Comparison of ENCODE assay signal across 8 cellular contexts in genomic region chr7:99109108-99110051, GRCh38. TPM values are rescaled to one million over a fixed set of nuclear protein-coding genes. Genes with fewer than 3 reads are reported as not detected.
DNase-seq lines count a peak whose midpoint lies in the region; ATAC-seq lines count a peak whose summit lies in the region.

No MANE protein-coding gene starts in this region.

- H3K36me3 Mint-ChIP-seq in effector memory CD8-positive, alpha-beta T cell (ENCODE audit: insufficient read depth): peaks cover 3% of the 10 kb centered on the region

- no peaks in the 10 kb centered on the region for H3K9me3 ChIP-seq in effector memory CD4-positive, alpha-beta T cell (ENCODE audit: control insufficient read depth, low read length)

- peak overlapping the region; percentile 59 to 80 for H3K27ac Mint-ChIP-seq in effector memory CD8-positive, alpha-beta T cell

- no peak overlapping the region for H3K27ac ChIP-seq in effector memory CD4-positive, alpha-beta T cell (ENCODE audit: insufficient read depth, low read length, poor library complexity, severe bottlenecking)

- H3K27me3 Mint-ChIP-seq in effector memory CD8-positive, alpha-beta T cell: no peaks in the 10 kb centered on the region

- no peaks in the 10 kb centered on the region for H3K36me3 ChIP-seq in effector memory CD4-positive, alpha-beta T cell (ENCODE audit: control insufficient read depth, insufficient read depth, low read length)

- H3K4me3 ChIP-seq in effector memory CD4-positive, alpha-beta T cell (ENCODE audit: insufficient read depth, low read depth, low read length, poor library complexity, severe bottlenecking): no peak overlapping the region

- H3K9me3 Mint-ChIP-seq in effector memory CD8-positive, alpha-beta T cell: no peaks in the 10 kb centered on the region

- peak overlapping the region in 1 of 2 donors; percentile 13 for H3K4me3 Mint-ChIP-seq in effector memory CD8-positive, alpha-beta T cell

- H3K27me3 ChIP-seq in effector memory CD4-positive, alpha-beta T cell (replicated peaks; ENCODE audit: control insufficient read depth, insufficient read depth, low read length, poor library complexity, severe bottlenecking): no peaks in the 10 kb centered on the region

- peak; percentile 56 for ATAC-seq in effector memory CD8-positive, alpha-beta T cell (replicated peaks)
- no peak for ATAC-seq in GM21619 (IDR thresholded peaks at IDR 0.05; ENCODE audit: unreplicated experiment)
- no peak for ATAC-seq in GM21528 (IDR thresholded peaks at IDR 0.05; ENCODE audit: low FRiP score, unreplicated experiment)

- peaks cover 44 to 56% of the 10 kb centered on the region in 2 donors for H3K4me1 Mint-ChIP-seq in effector memory CD8-positive, alpha-beta T cell (ENCODE audit: low read depth in 2 of 2)

- H3K4me1 ChIP-seq in effector memory CD4-positive, alpha-beta T cell (ENCODE audit: control insufficient read depth, insufficient read depth, low read length, poor library complexity, severe bottlenecking): peaks cover 5% of the 10 kb centered on the region

- DNase-seq in Daoy (ENCODE audit: low read depth) (peak; percentile 35), RPMI7951 (ENCODE audit: low read depth) (peak; percentile 67), pons (ENCODE audit: low spot score) (peak; percentile 94), NCI-H1436 treated with DMSO at 0.1 percent for 48 hours (lab: John Stamatoyannopoulos, UW) (no peak)
- no peak for DNase-seq in effector memory CD8-positive, alpha-beta T cell
- no peak for DNase-seq in effector memory CD4-positive, alpha-beta T cell

RNA-seq across cellular contexts. Expression of gene SMURF1, which starts 34.5 kb away (rescaled TPM):
- total RNA-seq in Daoy (2014; rRNA removed; shearing (Covaris generic)): 42.5 and 46.6 TPM in 2 replicates
- total RNA-seq in RPMI7951 (2014; rRNA removed; shearing (Covaris generic)): 14.5 and 15.9 TPM in 2 replicates

Comparison
In these comparisons a context has a peak if more than half of its experiments do, and no peak if none do; other contexts are left out.
1. DNase-seq: peak in Daoy (single experiment), RPMI7951 (single experiment) and pons (single experiment); none in effector memory CD8-positive, alpha-beta T cell (0 of 3), effector memory CD4-positive, alpha-beta T cell (0 of 3) and NCI-H1436 treated with DMSO at 0.1 percent for 48 hours (single experiment).